In the genomic region with DNA sequence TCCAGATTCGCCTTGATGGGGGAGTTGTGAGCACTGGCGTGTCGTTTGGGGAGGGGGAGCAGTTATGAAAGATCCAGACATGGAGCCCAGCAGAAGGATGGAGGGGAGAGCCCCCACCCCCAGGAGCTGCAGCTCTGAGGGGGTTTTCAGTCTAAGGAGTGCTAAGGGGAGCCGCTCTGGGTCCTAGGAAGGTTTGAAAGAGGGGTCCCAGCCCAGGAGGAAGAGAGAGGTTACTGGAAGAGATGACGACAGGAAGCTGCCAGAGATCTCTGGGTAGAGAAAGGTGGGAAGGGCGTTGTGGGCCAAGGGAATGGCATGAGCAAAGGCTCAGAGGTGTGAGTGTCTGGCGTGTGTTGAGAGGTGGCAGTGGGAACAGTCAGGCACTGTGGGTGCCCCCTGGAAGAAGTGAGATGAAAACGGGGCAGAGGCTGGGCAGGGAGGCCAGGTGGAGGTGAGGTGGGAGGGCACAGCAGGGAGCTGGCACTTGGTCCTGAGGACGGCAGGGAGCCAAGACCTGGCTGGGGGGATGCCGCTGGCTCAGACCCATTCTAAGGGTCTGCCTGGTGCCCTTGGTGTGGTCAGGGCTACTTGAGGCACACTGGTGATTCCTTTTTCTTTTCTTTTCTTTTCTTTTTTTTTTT, we compare ENCODE assay signal across 11 cellular contexts. TPM values are rescaled to one million over a fixed set of nuclear protein-coding genes. Genes with fewer than 3 reads are reported as not detected.
A peak's percentile ranks its signal among the peaks of the same experiment; 100 is the strongest.
DNase-seq lines count a peak whose midpoint lies in the region; ATAC-seq and TF ChIP-seq lines count a peak whose summit lies in the region.
"Had no signal": no experiment of that assay in that cellular context is flagged by ENCODE, and none has a peak within 500 bp of the region (broad histone marks: within the 10 kb centered on the region; RNA-seq: fewer than 3 reads in every experiment).

No MANE protein-coding gene starts in this region.

- no peak for TF ChIP-seq CTCF in heart right ventricle (IDR thresholded peaks at IDR 0.05)
- TF ChIP-seq CTCF in upper lobe of right lung (IDR thresholded peaks at IDR 0.05): no peak

- H3K9me3 ChIP-seq in heart right ventricle: no peaks in the 10 kb centered on the region
- H3K9me3 ChIP-seq in mesodermal cell (ENCODE audit: control insufficient read depth, low read length): no peaks in the 10 kb centered on the region
- no peaks in the 10 kb centered on the region for H3K9me3 ChIP-seq in upper lobe of right lung

- H3K4me1 ChIP-seq in heart right ventricle (peaks cover 2 to 45% (median 25%) of the 10 kb centered on the region in 9 donors), mesodermal cell (ENCODE audit: control insufficient read depth, insufficient read depth, low read length, poor library complexity, severe bottlenecking) (peaks cover 8% of the 10 kb centered on the region), upper lobe of right lung (peaks cover 16% of the 10 kb centered on the region)

- DNase-seq in heart right ventricle: no peak
- no peak for DNase-seq in left ventricle myocardium superior
- no peak for DNase-seq in upper lobe of right lung
- DNase-seq in DMS53 (lab: John Stamatoyannopoulos, UW): no peak
- no peak for DNase-seq in epidermal melanocyte (ENCODE audit: insufficient read length, low spot score)
- DNase-seq: NCI-H526 treated with DMSO at 0.1 percent for 48 hours, small intestine had no signal

- 57 to 58% methylated on average over 10 of the region's 10 CpGs for WGBS in heart right ventricle, 2 donors
- WGBS in mesodermal cell (ENCODE audit: insufficient coverage in 2 of 2), 2 experiments: 72 to 83% methylated on average over 6 to 9 of the region's 10 CpGs

- intact Hi-C loops in heart right ventricle (cut with DNase I): no loop called here
- intact Hi-C loops in left ventricle myocardium superior (cut with micrococcal nuclease): no loop called here
- intact Hi-C loops in upper lobe of right lung (cut with DNase I): no loop called here

- H3K4me3 ChIP-seq in heart right ventricle (peak overlapping the region; percentile 19 to 70 (median 56)), mesodermal cell (ENCODE audit: extremely low read depth, insufficient read depth, low read length, poor library complexity, severe bottlenecking) (peak overlapping the region; percentile 78), upper lobe of right lung (peak overlapping the region; percentile 48)

- H3K36me3 ChIP-seq in heart right ventricle: no peaks in the 10 kb centered on the region
- peaks cover 4% of the 10 kb centered on the region for H3K36me3 ChIP-seq in mesodermal cell (ENCODE audit: control insufficient read depth, insufficient read depth, low read length)
- H3K36me3 ChIP-seq in upper lobe of right lung: no peaks in the 10 kb centered on the region

- H3K27me3 ChIP-seq in heart right ventricle: peaks cover 0 to 36% (median 8%) of the 10 kb centered on the region in 7 donors
- H3K27me3 ChIP-seq in upper lobe of right lung: peaks cover 23% of the 10 kb centered on the region

- H3K27ac ChIP-seq in heart right ventricle (peak overlapping the region in 9 of 10 donors; percentile 40 to 89 (median 76)), angular gyrus (ENCODE audit: low read depth, low read length) (peak overlapping the region; percentile 97), mesodermal cell (ENCODE audit: low read depth, low read length, severe bottlenecking) (no peak overlapping the region), upper lobe of right lung (peak overlapping the region; percentile 47)

- ATAC-seq in heart right ventricle: no peak
- no peak for ATAC-seq in left ventricle myocardium superior
- ATAC-seq in upper lobe of right lung: no peak
- ATAC-seq in HG03354 (IDR thresholded peaks at IDR 0.05; ENCODE audit: poor library complexity, severe bottlenecking, unreplicated experiment): no peak
- ATAC-seq: HCT116 had no signal

RNA-seq across cellular contexts. Expression of gene MGAT3, which starts 1.8 kb away (rescaled TPM):
- total RNA-seq in heart right ventricle: 10 to 100 TPM in 1 of 10 donors, 1 to 10 TPM in 9; 1.8 to 14.0 (median 4.3) TPM
- 1 to 10 TPM; 1.8 to 2.9 TPM for polyA plus RNA-seq in heart right ventricle
- 6.3 TPM for total RNA-seq in left ventricle myocardium superior
- 15.7 TPM for polyA plus RNA-seq in mesodermal cell (2013, experiment 1 of 2)
- polyA plus RNA-seq in mesodermal cell (2013, experiment 2 of 2): 14.9 TPM
- 34.8 TPM for total RNA-seq in upper lobe of right lung

RNA-seq across cellular contexts. Expression of gene MIEF1, which starts 43.5 kb away (rescaled TPM):
- total RNA-seq in heart right ventricle (10 to 100 TPM; 12.8 to 35.8 (median 17.5) TPM), left ventricle myocardium superior (16.1 TPM), upper lobe of right lung (24.3 TPM)
- polyA plus RNA-seq in heart right ventricle: 1 to 10 TPM; 7.0 to 9.1 TPM
- polyA plus RNA-seq in mesodermal cell (2013, experiment 1 of 2): 25.4 TPM
- polyA plus RNA-seq in mesodermal cell (2013, experiment 2 of 2): 22.0 TPM

RNA-seq across cellular contexts. Expression of gene TAB1, which starts 59.0 kb away (rescaled TPM):
- total RNA-seq in heart right ventricle (10 to 100 TPM; 15.8 to 21.0 (median 18.0) TPM), left ventricle myocardium superior (18.4 TPM), upper lobe of right lung (31.0 TPM)
- 10 to 100 TPM; 13.6 to 17.5 TPM for polyA plus RNA-seq in heart right ventricle
- 21.4 TPM for polyA plus RNA-seq in mesodermal cell (2013, experiment 1 of 2)
- 17.9 TPM for polyA plus RNA-seq in mesodermal cell (2013, experiment 2 of 2)
